ENCODE assay signal across 8 cellular contexts in genomic region chr9:126317513-126317912, GRCh38. TPM values are rescaled to one million over a fixed set of nuclear protein-coding genes. Genes with fewer than 3 reads are reported as not detected.
DNase-seq lines count a peak whose midpoint lies in the region; ATAC-seq and TF ChIP-seq lines count a peak whose summit lies in the region.

No MANE protein-coding gene starts in this region.

- H3K4me3 ChIP-seq in DOHH2 (ENCODE audit: low read length) (no peak overlapping the region), Panc1 (ENCODE audit: low read depth in 2 of 2, low read length in 2 of 2) (no peak overlapping the region), prostate gland (no peak overlapping the region), HAP-1 (no peak overlapping the region)

- no peaks in the 10 kb centered on the region for H3K36me3 ChIP-seq in DOHH2 (ENCODE audit: control insufficient read depth, low read length)
- H3K36me3 ChIP-seq in Panc1 (ENCODE audit: control insufficient read depth, insufficient read depth, low read length) = no peaks in the 10 kb centered on the region
- no peaks in the 10 kb centered on the region for H3K36me3 ChIP-seq in prostate gland
- no peaks in the 10 kb centered on the region for H3K36me3 ChIP-seq in HAP-1 (replicated peaks)

- WGBS in prostate gland = 83% methylated on average over 4 of the region's 4 CpGs

- in situ Hi-C loops in Panc1 (cut with HindIII; ENCODE audit: low pct_unique_long_range_greater_than_20kb, low sequenced_read_pairs) (no loop called here), HAP-1 (cut with MboI; ENCODE audit: low sequenced_read_pairs) (no loop called here)

- no peaks in the 10 kb centered on the region for H3F3A ChIP-seq in DOHH2 (ENCODE audit: control insufficient read depth, insufficient read depth)

- intact Hi-C loops in Panc1 (cut with micrococcal nuclease; ENCODE audit: unreplicated experiment) = no loop called here
- intact Hi-C loops in prostate gland (cut with DNase I) = loop anchor here (5.0 kb wide), 1 partner anchor 80 kb away; no protein-coding TSS in a partner anchor

- H3K27me3 ChIP-seq in DOHH2 (ENCODE audit: control insufficient read depth, low read length) (no peaks in the 10 kb centered on the region), Panc1 (ENCODE audit: control insufficient read depth, insufficient read depth, low read length) (no peaks in the 10 kb centered on the region), prostate gland (replicated peaks; ENCODE audit: insufficient read depth) (no peaks in the 10 kb centered on the region), HAP-1 (ENCODE audit: low read depth) (no peaks in the 10 kb centered on the region)

- H3K27ac ChIP-seq in DOHH2 (ENCODE audit: low read depth, low read length) = no peak overlapping the region
- H3K27ac ChIP-seq in Panc1 (ENCODE audit: low read length) = no peak overlapping the region
- no peak overlapping the region for H3K27ac ChIP-seq in prostate gland

- H4K20me1 ChIP-seq in DOHH2 (ENCODE audit: control insufficient read depth, insufficient read depth, low read depth, low read length) = no peaks in the 10 kb centered on the region

- H3K79me2 ChIP-seq in DOHH2 (ENCODE audit: control insufficient read depth, low read length) = no peaks in the 10 kb centered on the region

- TF ChIP-seq CTCF in DOHH2 (IDR thresholded peaks at IDR 0.05; ENCODE audit: low read depth, low read length, poor library complexity, severe bottlenecking) (peak; percentile 41), Panc1 (IDR thresholded peaks at IDR 0.05) (peak; percentile 45), prostate gland (IDR thresholded peaks at IDR 0.05) (peak in 3 of 4 experiments; percentile 22 to 53 (median 50))

- ATAC-seq in Panc1 (no peak), GM21423 (IDR thresholded peaks at IDR 0.05; ENCODE audit: unreplicated experiment) (no peak), HG02973 (IDR thresholded peaks at IDR 0.05; ENCODE audit: unreplicated experiment) (no peak)

- CTCF ChIA-PET in Panc1 (lab: Charles Lee) = interaction anchor here (0.7 kb wide), 1 partner anchor 263 kb away, joined by 5 read pairs; no protein-coding TSS in a partner anchor

- POLR2A ChIA-PET in Panc1 (lab: Charles Lee) = no interaction called here

- DNase-seq in Panc1 (ENCODE audit: low read depth, low spot score) = no peak
- peak; percentile 72 for DNase-seq in dermis blood vessel endothelial cell
- DNase-seq in prostate gland (ENCODE audit: low spot score) = no peak
- DNase-seq in NCI-H1417 (lab: John Stamatoyannopoulos, UW) = no peak
- DNase-seq in HAP-1 (ENCODE audit: low spot score in 2 of 2) = no peak

- no peaks in the 10 kb centered on the region for H3K9me3 ChIP-seq in DOHH2 (ENCODE audit: control insufficient read depth, insufficient read depth, low read length)
- no peaks in the 10 kb centered on the region for H3K9me3 ChIP-seq in Panc1 (ENCODE audit: control insufficient read depth, insufficient read depth, low read depth, low read length)
- no peaks in the 10 kb centered on the region for H3K9me3 ChIP-seq in prostate gland
- H3K9me3 ChIP-seq in HAP-1 = no peaks in the 10 kb centered on the region

- no TSS peak for BruUV-seq in Panc1 (replicated peaks; lab: Mats Ljungman, UMichigan)

- H3K4me2 ChIP-seq in DOHH2 (ENCODE audit: low read length) = no peak overlapping the region

- TF ChIP-seq POLR2A in prostate gland (IDR thresholded peaks at IDR 0.05) = no peak

- H3K4me1 ChIP-seq in DOHH2 (ENCODE audit: control insufficient read depth, low read length) = no peaks in the 10 kb centered on the region
- H3K4me1 ChIP-seq in Panc1 (ENCODE audit: control insufficient read depth, insufficient read depth, low read length) = no peaks in the 10 kb centered on the region
- H3K4me1 ChIP-seq in prostate gland (replicated peaks) = no peaks in the 10 kb centered on the region
- no peaks in the 10 kb centered on the region for H3K4me1 ChIP-seq in HAP-1

- H3K9me2 ChIP-seq in DOHH2 (replicated peaks; ENCODE audit: control insufficient read depth, low read length) = no peaks in the 10 kb centered on the region

RNA-seq across cellular contexts. Expression of gene MVB12B, which starts 9.1 kb away (rescaled TPM):
- total RNA-seq in Panc1 (2021; ENCODE audit: unreplicated experiment) (9.4 TPM), dermis blood vessel endothelial cell (18.4 and 23.9 TPM in 2 replicates), prostate gland (10 to 100 TPM; 17.3 to 28.4 TPM)
- polyA plus RNA-seq in Panc1 (2012; ENCODE audit: insufficient read length) = 6.6 TPM
